8 cellular contexts compared by ENCODE assay signal in genomic region chr22:40182231-40182835, GRCh38. TPM values are rescaled to one million over a fixed set of nuclear protein-coding genes. Genes with fewer than 3 reads are reported as not detected.
DNase-seq lines count a peak whose midpoint lies in the region; ATAC-seq and TF ChIP-seq lines count a peak whose summit lies in the region.

No MANE protein-coding gene starts in this region.

- H3K4me2 ChIP-seq in fibroblast of lung (ENCODE audit: extremely low read depth, insufficient read depth, low read length): no peak overlapping the region
- peak overlapping the region; percentile 81 for H3K4me2 ChIP-seq in smooth muscle cell

- H3K4me1 Mint-ChIP-seq in T-helper 1 cell treated with Interleukin-12 subunit alpha and Interleukin-12 subunit beta and Interleukin-4 antibody, amounts not matched to agents 30 μg/mL and 1 μg/mL, for 36 hours (ENCODE audit: low read depth): peaks cover 46% of the 10 kb centered on the region
- peaks cover 55% of the 10 kb centered on the region for H3K4me1 Mint-ChIP-seq in T-helper 17 cell

- no peaks in the 10 kb centered on the region for H4K20me1 ChIP-seq in fibroblast of lung (ENCODE audit: control insufficient read depth, extremely low read depth, insufficient read depth, low read length)
- peaks cover 67% of the 10 kb centered on the region for H4K20me1 ChIP-seq in smooth muscle cell (ENCODE audit: low read depth)

- H3K36me3 Mint-ChIP-seq in T-helper 1 cell treated with Interleukin-12 subunit alpha and Interleukin-12 subunit beta and Interleukin-4 antibody, amounts not matched to agents 30 μg/mL and 1 μg/mL, for 36 hours (ENCODE audit: low read depth): peaks cover 15% of the 10 kb centered on the region
- H3K36me3 Mint-ChIP-seq in T-helper 17 cell (ENCODE audit: low read depth): peaks cover 7% of the 10 kb centered on the region

- H3K9me3 ChIP-seq in T-helper 17 cell (ENCODE audit: control insufficient read depth, low read length, poor library complexity, severe bottlenecking): no peaks in the 10 kb centered on the region
- no peaks in the 10 kb centered on the region for H3K9me3 ChIP-seq in fibroblast of lung (ENCODE audit: control insufficient read depth, insufficient read depth, low read depth, low read length)
- H3K9me3 ChIP-seq in smooth muscle cell (replicated peaks; ENCODE audit: low read depth): no peaks in the 10 kb centered on the region

- intact Hi-C loops in left colon (cut with DNase I, micrococcal nuclease): no loop called here

- H3K4me3 ChIP-seq in fibroblast of lung (replicated peaks in 1 of 4; ENCODE audit: control extremely low read depth in 1 of 4, insufficient read depth in 1 of 4, low read depth in 3 of 4, low read length in 4 of 4) (no peak overlapping the region), smooth muscle cell (peak overlapping the region; percentile 40)

- peak overlapping the region; percentile 53 for H3K4me3 Mint-ChIP-seq in T-helper 1 cell treated with Interleukin-12 subunit alpha and Interleukin-12 subunit beta and Interleukin-4 antibody, amounts not matched to agents 30 μg/mL and 1 μg/mL, for 36 hours
- H3K4me3 Mint-ChIP-seq in T-helper 17 cell: peak overlapping the region; percentile 78

- H3K27ac Mint-ChIP-seq in T-helper 1 cell treated with Interleukin-12 subunit alpha and Interleukin-12 subunit beta and Interleukin-4 antibody, amounts not matched to agents 30 μg/mL and 1 μg/mL, for 36 hours: peak overlapping the region; percentile 57
- H3K27ac Mint-ChIP-seq in T-helper 17 cell: peak overlapping the region; percentile 91

- 80% methylated on average over 4 of the region's 4 CpGs for whole genome bisulfite sequencing in smooth muscle cell (ENCODE audit: low lambda C conversion rate)

- H3K27ac ChIP-seq in fibroblast of lung (ENCODE audit: insufficient read depth, low read length) (peak overlapping the region; percentile 37), smooth muscle cell (ENCODE audit: low read depth) (peak overlapping the region; percentile 90)

- H3K4me1 ChIP-seq in fibroblast of lung (ENCODE audit: control insufficient read depth, extremely low read depth, insufficient read depth, low read length): peaks cover 8% of the 10 kb centered on the region
- H3K4me1 ChIP-seq in smooth muscle cell (ENCODE audit: low read depth): peaks cover 31% of the 10 kb centered on the region

- ATAC-seq in T-helper 17 cell (no peak), HG03280 (IDR thresholded peaks at IDR 0.05; ENCODE audit: unreplicated experiment) (no peak), left colon (no peak)

- no peaks in the 10 kb centered on the region for H3K27me3 Mint-ChIP-seq in T-helper 1 cell treated with Interleukin-12 subunit alpha and Interleukin-12 subunit beta and Interleukin-4 antibody, amounts not matched to agents 30 μg/mL and 1 μg/mL, for 36 hours (ENCODE audit: low read depth)
- no peaks in the 10 kb centered on the region for H3K27me3 Mint-ChIP-seq in T-helper 17 cell

- H3K9me3 Mint-ChIP-seq in T-helper 1 cell treated with Interleukin-12 subunit alpha and Interleukin-12 subunit beta and Interleukin-4 antibody, amounts not matched to agents 30 μg/mL and 1 μg/mL, for 36 hours: no peaks in the 10 kb centered on the region

- H3F3A ChIP-seq in smooth muscle cell (ENCODE audit: low read depth): peaks cover 20% of the 10 kb centered on the region

- peaks cover 83% of the 10 kb centered on the region for H3K79me2 ChIP-seq in fibroblast of lung (ENCODE audit: control insufficient read depth, insufficient read depth, low read length)
- H3K79me2 ChIP-seq in smooth muscle cell (ENCODE audit: low read depth): peaks cover 87% of the 10 kb centered on the region

- H2AFZ ChIP-seq in fibroblast of lung (ENCODE audit: low read length) (no peak overlapping the region), smooth muscle cell (ENCODE audit: low read depth) (no peak overlapping the region)

- H3K36me3 ChIP-seq in fibroblast of lung (ENCODE audit: control insufficient read depth, insufficient read depth, low read length) (no peaks in the 10 kb centered on the region), smooth muscle cell (ENCODE audit: low read depth) (no peaks in the 10 kb centered on the region)

- no peak for TF ChIP-seq CTCF in fibroblast of lung (conservative IDR thresholded peaks at IDR 0.05 in 1 of 2, IDR thresholded peaks at IDR 0.05 in 1 of 2; ENCODE audit: low read depth in 1 of 2, low read length in 2 of 2)
- TF ChIP-seq CTCF in smooth muscle cell (IDR thresholded peaks at IDR 0.05; ENCODE audit: borderline replicate concordance, insufficient read depth, poor library complexity, severe bottlenecking): no peak

- DNase-seq in T-helper 1 cell (no peak), T-helper 17 cell (no peak), fibroblast of lung (ENCODE audit: low read depth in 2 of 2) (peak in 1 of 2 donors; percentile 60), smooth muscle cell (lab: John Stamatoyannopoulos, UW; ENCODE audit: unreplicated experiment) (no peak), retina (no peak), left colon (no peak)

- H3K9ac ChIP-seq in fibroblast of lung (ENCODE audit: insufficient read depth, low read length) (no peak overlapping the region), smooth muscle cell (ENCODE audit: low read depth) (peak overlapping the region; percentile 61)

- H3K27me3 ChIP-seq in fibroblast of lung (ENCODE audit: control insufficient read depth, insufficient read depth, low read length) (no peaks in the 10 kb centered on the region), smooth muscle cell (ENCODE audit: low read depth) (no peaks in the 10 kb centered on the region)

RNA-seq across cellular contexts. Expression of gene TNRC6B, which starts 4.6 kb away (rescaled TPM):
- total RNA-seq in T-helper 17 cell (100 to 1,000 TPM; 128 to 140 TPM), fibroblast of lung (13.1 and 17.8 TPM in 2 replicates), smooth muscle cell (36.4 and 44.4 TPM in 2 replicates), left colon (10 to 100 TPM; 50.9 to 51.0 TPM)
- polyA plus RNA-seq in fibroblast of lung (5.7 and 6.4 TPM in 2 replicates), smooth muscle cell (21.5 and 30.2 TPM in 2 replicates)
- 5.2 and 5.3 TPM in 2 replicates for polyA plus RNA-seq in fibroblast of lung (2012)
- 24.9 and 34.6 TPM in 2 replicates for polyA minus RNA-seq in fibroblast of lung (ENCODE audit: low replicate concordance)
